Comparison of ENCODE assay signal across 19 cellular contexts in the genomic region with DNA sequence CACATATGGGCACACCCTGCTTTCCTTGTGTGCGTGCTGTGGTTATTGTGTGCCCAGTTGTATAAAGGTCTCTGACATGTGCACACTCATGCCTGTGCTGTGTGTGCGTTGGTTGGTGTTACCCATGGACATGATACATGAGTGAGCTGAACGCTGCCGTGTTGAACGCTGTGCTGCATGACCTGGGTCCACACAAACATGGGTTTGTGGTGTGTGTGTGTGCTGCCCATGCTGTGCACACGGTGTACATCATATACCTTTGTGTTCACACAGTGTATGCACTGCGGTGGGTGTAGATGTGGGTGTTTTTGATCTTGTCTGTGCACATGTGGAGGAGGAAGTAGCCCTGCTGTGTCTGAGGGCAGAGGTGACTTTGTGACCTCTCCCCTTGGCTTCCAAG. TPM values are rescaled to one million over a fixed set of nuclear protein-coding genes. Genes with fewer than 3 reads are reported as not detected.
DNase-seq lines count a peak whose midpoint lies in the region; ATAC-seq and TF ChIP-seq lines count a peak whose summit lies in the region.
"Had no signal": no experiment of that assay in that cellular context is flagged by ENCODE, and none has a peak within 500 bp of the region (broad histone marks: within the 10 kb centered on the region; RNA-seq: fewer than 3 reads in every experiment).

No MANE protein-coding gene starts in this region.

- H3K27me3 ChIP-seq in Panc1 (ENCODE audit: control insufficient read depth, insufficient read depth, low read length) = no peaks in the 10 kb centered on the region
- H3K27me3 ChIP-seq in mesenchymal stem cell (ENCODE audit: control insufficient read depth in 1 of 2, insufficient read depth in 1 of 2, low read length in 2 of 2) = peaks cover 0 to 59% of the 10 kb centered on the region in 2 experiments
- H3K27me3 ChIP-seq: BLaER1, SJCRH30 had no signal

- H3K36me3 ChIP-seq in Panc1 (ENCODE audit: control insufficient read depth, insufficient read depth, low read length) = no peaks in the 10 kb centered on the region
- no peaks in the 10 kb centered on the region for H3K36me3 ChIP-seq in mesenchymal stem cell (ENCODE audit: control insufficient read depth in 1 of 2, insufficient read depth in 2 of 2, low read depth in 1 of 2, low read length in 2 of 2)
- H3K36me3 ChIP-seq: BLaER1, SJCRH30 had no signal

- DNase-seq in activated effector memory CD4-positive, alpha-beta T cell treated with anti-CD3 and anti-CD28 coated beads, Interleukin-2, amount 50 U/mL, for 16 hours = peak; percentile 55
- no peak for DNase-seq in activated effector memory CD4-positive, alpha-beta T cell treated with Interleukin-2 at 50 U/mL for 16 hours
- DNase-seq in Panc1 (ENCODE audit: low read depth, low spot score) = no peak
- DNase-seq in mesenchymal stem cell = no peak
- no peak for DNase-seq in CD1c-positive myeloid dendritic cell (ENCODE audit: extremely low spot score)
- no peak for DNase-seq in GM13977 (ENCODE audit: low spot score)
- no peak for DNase-seq in 8988T
- DNase-seq: Calu3; CD8-positive, alpha-beta T cell; GF-D8; GOT3; NCI-H1048; NCI-H1436; NCI-H1930; NCI-H524 treated with DMSO at 0.1 percent for 48 hours; PC-9; SJCRH30 had no signal

- TF ChIP-seq CTCF in Panc1 (IDR thresholded peaks at IDR 0.05) (no peak), GM13977 (IDR thresholded peaks at IDR 0.05; ENCODE audit: extremely low read depth, insufficient read depth, missing control alignments) (no peak)

- H3K4me3 ChIP-seq in Panc1 (ENCODE audit: low read depth in 2 of 2, low read length in 2 of 2) (no peak overlapping the region), mesenchymal stem cell (ENCODE audit: insufficient read depth in 1 of 2, low read depth in 1 of 2, low read length in 2 of 2) (no peak overlapping the region)
- H3K4me3 ChIP-seq: A549, BLaER1, PC-9, SJCRH30 had no signal

- H3K23ac ChIP-seq in mesenchymal stem cell (ENCODE audit: low read length in 2 of 2) = no peak overlapping the region

- no peak overlapping the region for H3K9ac ChIP-seq in mesenchymal stem cell (ENCODE audit: low read length)
- H3K9ac ChIP-seq: BLaER1 had no signal

- H2AFZ ChIP-seq in mesenchymal stem cell (ENCODE audit: low read depth, low read length) = no peak overlapping the region
- H2AFZ ChIP-seq: PC-9 had no signal

- peak overlapping the region; percentile 8 for H4K91ac ChIP-seq in mesenchymal stem cell (ENCODE audit: low read length)

- peak overlapping the region in 1 of 2 experiments; percentile 37 for H3K14ac ChIP-seq in mesenchymal stem cell (ENCODE audit: low read length in 2 of 2)

- H3K27ac ChIP-seq in Panc1 (ENCODE audit: low read length) = 0 out of 2 replicates have a peak overlapping the region, but pooled peaks have one; percentile 26
- H3K27ac ChIP-seq in mesenchymal stem cell (ENCODE audit: low read length, poor library complexity, severe bottlenecking) = no peak overlapping the region
- H3K27ac ChIP-seq: BLaER1, PC-9, SJCRH30 had no signal

- H2BK15ac ChIP-seq in mesenchymal stem cell (ENCODE audit: low read depth, poor library complexity, severe bottlenecking) = no peak overlapping the region

- no TSS peak for BruUV-seq in Panc1 (replicated peaks; lab: Mats Ljungman, UMichigan)

- H3K18ac ChIP-seq in mesenchymal stem cell (ENCODE audit: low read depth in 1 of 2, low read length in 2 of 2) = peak overlapping the region in 1 of 2 experiments; percentile 31

- no peak overlapping the region for H4K8ac ChIP-seq in mesenchymal stem cell (ENCODE audit: low read length)

- POLR2A ChIA-PET in Panc1 (lab: Charles Lee) = no interaction called here

- no peak overlapping the region for H2BK120ac ChIP-seq in mesenchymal stem cell (ENCODE audit: low read depth, low read length)

- H2AK5ac ChIP-seq in mesenchymal stem cell (ENCODE audit: low read length, severe bottlenecking) = no peak overlapping the region

- intact Hi-C loops in Panc1 (cut with micrococcal nuclease; ENCODE audit: unreplicated experiment) = no loop called here

- H3K9me3 ChIP-seq in Panc1 (ENCODE audit: control insufficient read depth, insufficient read depth, low read depth, low read length) (no peaks in the 10 kb centered on the region), mesenchymal stem cell (ENCODE audit: control insufficient read depth, low read length) (no peaks in the 10 kb centered on the region)
- H3K9me3 ChIP-seq: A549, BLaER1, SJCRH30 had no signal

- ATAC-seq in Panc1 = no peak
- ATAC-seq: A549; CD8-positive, alpha-beta T cell had no signal

- no peak overlapping the region for H3K4me2 ChIP-seq in mesenchymal stem cell (ENCODE audit: low read length, poor library complexity, severe bottlenecking)
- H3K4me2 ChIP-seq: A549, BLaER1, PC-9 had no signal

- CTCF ChIA-PET in Panc1 (lab: Charles Lee) = no interaction called here

- H3K4me1 ChIP-seq in Panc1 (ENCODE audit: control insufficient read depth, insufficient read depth, low read length) = peaks cover 21% of the 10 kb centered on the region
- peaks cover 4% of the 10 kb centered on the region for H3K4me1 ChIP-seq in mesenchymal stem cell (ENCODE audit: control insufficient read depth, insufficient read depth, low read depth, low read length)

- H2BK12ac ChIP-seq in mesenchymal stem cell (ENCODE audit: low read length in 2 of 2) = no peak overlapping the region

- WGBS in mesenchymal stem cell = 94% methylated on average over 7 of the region's 7 CpGs

- H3K4ac ChIP-seq in mesenchymal stem cell (ENCODE audit: low read depth in 1 of 2, low read length in 2 of 2) = no peak overlapping the region

- in situ Hi-C loops in Panc1 (cut with HindIII; ENCODE audit: low pct_unique_long_range_greater_than_20kb, low sequenced_read_pairs) = no loop called here
- in situ Hi-C loops in GM13977 (cut with MboI; ENCODE audit: low pct_unique_long_range_greater_than_20kb, low sequenced_read_pairs, unreplicated experiment) = no loop called here

- H3K79me1 ChIP-seq in mesenchymal stem cell (replicated peaks; ENCODE audit: low read length, poor library complexity, severe bottlenecking) = no peaks in the 10 kb centered on the region

- H2BK5ac ChIP-seq in mesenchymal stem cell (ENCODE audit: low read depth, low read length, poor library complexity, severe bottlenecking) = no peak overlapping the region

RNA-seq across cellular contexts. Expression of a gene that starts 54.4 kb away (rescaled TPM):
- 85.4 TPM for total RNA-seq in Panc1 (2021; ENCODE audit: unreplicated experiment)
- polyA plus RNA-seq in Panc1 (2012; ENCODE audit: insufficient read length) = 137 TPM
- polyA plus RNA-seq in mesenchymal stem cell (2013, experiment 1 of 2) = 170 TPM
- polyA plus RNA-seq in mesenchymal stem cell (2013, experiment 2 of 2) = 164 TPM
- total RNA-seq: Calu3 had no signal
